15 cellular contexts compared by ENCODE assay signal in the genomic region with DNA sequence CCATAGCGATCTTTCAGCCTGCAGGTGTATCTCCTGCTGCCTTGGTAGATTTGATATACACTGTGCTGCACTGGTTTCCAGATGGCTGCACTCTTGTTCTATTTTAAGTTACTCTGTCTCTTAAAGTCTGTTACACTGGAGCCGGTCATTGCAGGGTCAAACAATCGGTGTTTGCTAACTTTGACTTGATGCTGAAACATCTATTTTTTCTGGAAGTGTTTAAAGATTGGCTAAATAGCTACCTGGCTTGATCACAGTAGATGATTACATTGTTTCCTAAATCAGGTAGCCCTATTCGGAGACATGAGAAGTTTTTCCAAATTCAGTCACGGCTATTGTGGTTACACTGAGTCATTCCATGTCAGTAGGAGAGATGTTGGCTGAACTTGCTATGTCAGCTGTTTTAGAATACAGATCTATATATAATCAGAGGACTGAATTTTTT.
DNase-seq lines count a peak whose midpoint lies in the region; ATAC-seq, FAIRE-seq and TF ChIP-seq lines count a peak whose summit lies in the region.
"Had no signal": no experiment of that assay in that cellular context is flagged by ENCODE, and none has a peak within 500 bp of the region (broad histone marks: within the 10 kb centered on the region; RNA-seq: fewer than 3 reads in every experiment).

No MANE protein-coding gene starts in this region.

- no peak overlapping the region for H3K4me3 ChIP-seq in GM23338
- no peak overlapping the region for H3K4me3 ChIP-seq in bronchial epithelial cell (ENCODE audit: low read depth, low read length)

- peaks cover 2% of the 10 kb centered on the region; the same call in 1 of the 3 replicates for H3K36me3 Mint-ChIP-seq in GM23338 (ENCODE audit: low read depth)
- no peaks in the 10 kb centered on the region for H3K36me3 Mint-ChIP-seq in activated CD8-positive, alpha-beta memory T cell treated with anti-CD3 and anti-CD28 coated beads, Interleukin-2, amount 10 ng/mL, durations not matched to agents 7 days and 5 days
- H3K36me3 Mint-ChIP-seq in activated naive CD8-positive, alpha-beta T cell treated with anti-CD3 and anti-CD28 coated beads for 36 hours, result no peaks in the 10 kb centered on the region
- H3K36me3 Mint-ChIP-seq: activated naive CD4-positive, alpha-beta T cell treated with anti-CD3 and anti-CD28 coated beads, Interleukin-2, amount 50 U/mL, for 72 hours had no signal

- H3F3A ChIP-seq in GM23338 (replicated peaks; ENCODE audit: low read depth), result no peaks in the 10 kb centered on the region

- no peak overlapping the region for H3K4me2 ChIP-seq in GM23338

- no peaks in the 10 kb centered on the region for H3K4me1 Mint-ChIP-seq in GM23338
- H3K4me1 Mint-ChIP-seq in activated CD8-positive, alpha-beta memory T cell treated with anti-CD3 and anti-CD28 coated beads, Interleukin-2, amount 10 ng/mL, durations not matched to agents 7 days and 5 days, result no peaks in the 10 kb centered on the region
- H3K4me1 Mint-ChIP-seq in activated naive CD8-positive, alpha-beta T cell treated with anti-CD3 and anti-CD28 coated beads for 36 hours, result no peaks in the 10 kb centered on the region

- no peak overlapping the region for H2AFZ ChIP-seq in GM23338

- no peaks in the 10 kb centered on the region for H3K4me1 ChIP-seq in GM23338 (ENCODE audit: insufficient read depth)

- no peak for ATAC-seq in GM23338
- no peak for ATAC-seq in activated CD8-positive, alpha-beta memory T cell treated with anti-CD3 and anti-CD28 coated beads, Interleukin-2, amount 10 ng/mL, durations not matched to agents 7 days and 5 days
- no peak for ATAC-seq in GM21717 (IDR thresholded peaks at IDR 0.05; ENCODE audit: unreplicated experiment)
- ATAC-seq: activated CD8-positive, alpha-beta T cell treated with anti-CD3 and anti-CD28 coated beads for 36 hours; activated naive CD4-positive, alpha-beta T cell treated with anti-CD3 and anti-CD28 coated beads, Interleukin-2, amount 50 U/mL, for 72 hours had no signal

- no peak for TF ChIP-seq CTCF in GM23338 (conservative IDR thresholded peaks at IDR 0.05; ENCODE audit: low read depth in 2 of 2)
- TF ChIP-seq CTCF in bronchial epithelial cell (IDR thresholded peaks at IDR 0.05; ENCODE audit: insufficient read depth, low read length, severe bottlenecking), result no peak

- H3K27me3 Mint-ChIP-seq in GM23338 (ENCODE audit: insufficient read depth, low read depth, poor library complexity), result peaks cover 3% of the 10 kb centered on the region
- H3K27me3 Mint-ChIP-seq in activated CD8-positive, alpha-beta memory T cell treated with anti-CD3 and anti-CD28 coated beads, Interleukin-2, amount 10 ng/mL, durations not matched to agents 7 days and 5 days, result no peaks in the 10 kb centered on the region
- no peaks in the 10 kb centered on the region for H3K27me3 Mint-ChIP-seq in activated naive CD8-positive, alpha-beta T cell treated with anti-CD3 and anti-CD28 coated beads for 36 hours
- H3K27me3 Mint-ChIP-seq: activated CD8-positive, alpha-beta T cell treated with anti-CD3 and anti-CD28 coated beads for 36 hours; CD4-positive, alpha-beta T cell had no signal

- peak overlapping the region; percentile 38; the same call in 1 of the 2 replicates for H3K27ac Mint-ChIP-seq in GM23338
- no peak overlapping the region for H3K27ac Mint-ChIP-seq in activated CD8-positive, alpha-beta memory T cell treated with anti-CD3 and anti-CD28 coated beads, Interleukin-2, amount 10 ng/mL, durations not matched to agents 7 days and 5 days
- no peak overlapping the region for H3K27ac Mint-ChIP-seq in activated naive CD8-positive, alpha-beta T cell treated with anti-CD3 and anti-CD28 coated beads for 36 hours
- H3K27ac Mint-ChIP-seq: activated CD8-positive, alpha-beta T cell treated with anti-CD3 and anti-CD28 coated beads for 36 hours; activated naive CD4-positive, alpha-beta T cell treated with anti-CD3 and anti-CD28 coated beads, Interleukin-2, amount 50 U/mL, for 72 hours; CD4-positive, alpha-beta T cell had no signal

- CTCF ChIA-PET in activated CD8-positive, alpha-beta memory T cell treated with anti-CD3 and anti-CD28 coated beads, Interleukin-2, amount 10 ng/mL, durations not matched to agents 7 days and 5 days (lab: Charles Lee), result no interaction called here

- no peaks in the 10 kb centered on the region for H3K79me2 ChIP-seq in GM23338 (replicated peaks; ENCODE audit: insufficient read depth)

- H3K9me2 ChIP-seq in GM23338 (ENCODE audit: insufficient read depth), result no peaks in the 10 kb centered on the region

- H3K27ac ChIP-seq in GM23338 (ENCODE audit: low read depth), result no peak overlapping the region

- H3K9me3 Mint-ChIP-seq in GM23338, result peaks cover 6% of the 10 kb centered on the region; the same call in 2 of the 3 replicates
- H3K9me3 Mint-ChIP-seq in activated CD8-positive, alpha-beta memory T cell treated with anti-CD3 and anti-CD28 coated beads, Interleukin-2, amount 10 ng/mL, durations not matched to agents 7 days and 5 days (ENCODE audit: low read depth), result no peaks in the 10 kb centered on the region
- H3K9me3 Mint-ChIP-seq in activated naive CD8-positive, alpha-beta T cell treated with anti-CD3 and anti-CD28 coated beads for 36 hours, result peaks cover 2% of the 10 kb centered on the region
- H3K9me3 Mint-ChIP-seq: activated CD8-positive, alpha-beta T cell treated with anti-CD3 and anti-CD28 coated beads for 36 hours had no signal

- FAIRE-seq in bronchial epithelial cell (lab: Jason Lieb, UNC), result no peak

- H3K27me3 ChIP-seq in GM23338 (ENCODE audit: insufficient read depth), result no peaks in the 10 kb centered on the region
- H3K27me3 ChIP-seq in bronchial epithelial cell (ENCODE audit: control insufficient read depth, insufficient read depth, low read length), result no peaks in the 10 kb centered on the region

- no peak for DNase-seq in GM23338 (ENCODE audit: low spot score)
- peak; percentile 90 for DNase-seq in NCI-H2171 treated with DMSO at 0.1 percent for 48 hours (lab: John Stamatoyannopoulos, UW)
- peak; percentile 75 for DNase-seq in bronchial epithelial cell (ENCODE audit: low read depth)
- DNase-seq in myocyte (ENCODE audit: low read depth), result peak; percentile 57
- DNase-seq in activated CD8-positive, alpha-beta memory T cell treated with anti-CD3 and anti-CD28 coated beads, Interleukin-2, amount 10 ng/mL, durations not matched to agents 7 days and 5 days, result no peak
- DNase-seq in activated naive CD8-positive, alpha-beta T cell treated with anti-CD3 and anti-CD28 coated beads for 36 hours, result no peak
- no peak for DNase-seq in epidermal melanocyte (ENCODE audit: insufficient read length, low spot score)
- DNase-seq: activated CD8-positive, alpha-beta T cell treated with anti-CD3 and anti-CD28 coated beads for 36 hours; CD4-positive, alpha-beta T cell; hypothalamus; NCI-H1092; stimulated activated CD4-positive, alpha-beta T cell treated with anti-CD3 and anti-CD28 coated beads, Interleukin-4, amount 100 ng/mL, for 4 hours; T-helper 2 cell had no signal

- no peak overlapping the region for H3K4me3 Mint-ChIP-seq in GM23338
- no peak overlapping the region for H3K4me3 Mint-ChIP-seq in activated CD8-positive, alpha-beta memory T cell treated with anti-CD3 and anti-CD28 coated beads, Interleukin-2, amount 10 ng/mL, durations not matched to agents 7 days and 5 days
- H3K4me3 Mint-ChIP-seq in activated naive CD8-positive, alpha-beta T cell treated with anti-CD3 and anti-CD28 coated beads for 36 hours, result no peak overlapping the region
- H3K4me3 Mint-ChIP-seq: activated CD8-positive, alpha-beta T cell treated with anti-CD3 and anti-CD28 coated beads for 36 hours; CD4-positive, alpha-beta T cell had no signal

- no peaks in the 10 kb centered on the region for H3K36me3 ChIP-seq in GM23338 (ENCODE audit: insufficient read depth)
- no peaks in the 10 kb centered on the region for H3K36me3 ChIP-seq in bronchial epithelial cell (ENCODE audit: control insufficient read depth, insufficient read depth, low read length)

- no peaks in the 10 kb centered on the region for H4K20me1 ChIP-seq in GM23338 (replicated peaks; ENCODE audit: insufficient read depth)

Comparison
In these comparisons a context has a peak if more than half of its experiments do, and no peak if none do; other contexts are left out.
1. DNase-seq: peak in NCI-H2171 treated with DMSO at 0.1 percent for 48 hours (single experiment), bronchial epithelial cell (single experiment) and myocyte (single experiment); none in GM23338 (single experiment), activated CD8-positive, alpha-beta memory T cell treated with anti-CD3 and anti-CD28 coated beads, Interleukin-2, amount 10 ng/mL, durations not matched to agents 7 days and 5 days (single experiment), activated naive CD8-positive, alpha-beta T cell treated with anti-CD3 and anti-CD28 coated beads for 36 hours (single experiment) and epidermal melanocyte (single experiment).